1 cellular context compared by ENCODE assay signal in genomic region chr12:14993537-14994266, GRCh38.
TF ChIP-seq lines count a peak whose summit lies in the region.

No MANE protein-coding gene starts in this region.

TF ChIP-seq in GM23338, 12 proteins besides CTCF, POLR2A, EP300 and RAD21 (continued from another document):
- TF ChIP-seq REST (IDR thresholded peaks at IDR 0.05; ENCODE audit: unreplicated experiment): no peak
- TF ChIP-seq ZNF462 (CRISPR knock-in tag; IDR thresholded peaks at IDR 0.05): no peak
